In genomic region chrX:16946361-16946964, GRCh38 we compare ENCODE assay signal across 8 cellular contexts. TPM values are rescaled to one million over a fixed set of nuclear protein-coding genes. Genes with fewer than 3 reads are reported as not detected.
DNase-seq lines count a peak whose midpoint lies in the region; ATAC-seq and TF ChIP-seq lines count a peak whose summit lies in the region.

REPS2 (plus strand) TSS chrX:16946658; CDS start chrX:16946862, 204 bp downstream.

- peaks cover 6% of the 10 kb centered on the region for H3K4me1 ChIP-seq in CD4-positive, CD25-positive, alpha-beta regulatory T cell (ENCODE audit: control insufficient read depth, insufficient read depth, low read length, poor library complexity, severe bottlenecking)

- H3K4me3 ChIP-seq in CD4-positive, CD25-positive, alpha-beta regulatory T cell (ENCODE audit: low read depth, low read length), result no peak within 1 kb of the TSS

- no peaks in the 10 kb centered on the region for H3K36me3 ChIP-seq in CD4-positive, CD25-positive, alpha-beta regulatory T cell (ENCODE audit: control insufficient read depth, insufficient read depth, low read length)

- no peaks in the 10 kb centered on the region for H3K36me3 Mint-ChIP-seq in CD4-positive, CD25-positive, alpha-beta regulatory T cell
- H3K36me3 Mint-ChIP-seq in endothelial cell (ENCODE audit: low read depth, unreplicated experiment) (no peaks in the 10 kb centered on the region), mesothelial cell of epicardium (no peaks in the 10 kb centered on the region)

- peak within 1 kb of the TSS; percentile 65 to 86 (median 66) for H3K27ac Mint-ChIP-seq in CD4-positive, CD25-positive, alpha-beta regulatory T cell
- H3K27ac Mint-ChIP-seq in endothelial cell (ENCODE audit: unreplicated experiment), result no peak within 1 kb of the TSS
- peak within 1 kb of the TSS; percentile 61 for H3K27ac Mint-ChIP-seq in mesothelial cell of epicardium

- H3K4me1 Mint-ChIP-seq in CD4-positive, CD25-positive, alpha-beta regulatory T cell, result peaks cover 0 to 11% (median 3%) of the 10 kb centered on the region in 4 donors
- H3K4me1 Mint-ChIP-seq in endothelial cell (ENCODE audit: unreplicated experiment) (no peaks in the 10 kb centered on the region), mesothelial cell of epicardium (peaks cover 8% of the 10 kb centered on the region)

- peaks cover 4% of the 10 kb centered on the region for H3K27me3 Mint-ChIP-seq in CD4-positive, CD25-positive, alpha-beta regulatory T cell
- H3K27me3 Mint-ChIP-seq in endothelial cell (ENCODE audit: unreplicated experiment), result peaks cover 4% of the 10 kb centered on the region
- H3K27me3 Mint-ChIP-seq in mesothelial cell of epicardium (ENCODE audit: low read depth), result peaks cover 50% of the 10 kb centered on the region

- H3K27ac ChIP-seq in CD4-positive, CD25-positive, alpha-beta regulatory T cell (ENCODE audit: insufficient read depth, low read length, poor library complexity, severe bottlenecking), result no peak within 1 kb of the TSS

- TF ChIP-seq CTCF in endothelial cell (IDR thresholded peaks at IDR 0.05; ENCODE audit: unreplicated experiment) (no peak), mesothelial cell of epicardium (IDR thresholded peaks at IDR 0.05; ENCODE audit: unreplicated experiment) (no peak)

- DNase-seq in CD4-positive, CD25-positive, alpha-beta regulatory T cell, result peak; percentile 62 to 84 (median 70)
- DNase-seq in NOMO-1 treated with dmso at 0.1 percent for 144 hours (lab: John Stamatoyannopoulos, UW; ENCODE audit: unreplicated experiment), result peak; percentile 31
- DNase-seq in activated CD8-positive, alpha-beta memory T cell treated with anti-CD3 and anti-CD28 coated beads, Interleukin-2, amount 50 U/mL, for 4 hours, result peak; percentile 72
- DNase-seq in endothelial cell (ENCODE audit: low spot score), result peak; percentile 70
- peak; percentile 85 for DNase-seq in mesothelial cell of epicardium (ENCODE audit: low spot score in 2 of 2, unreplicated experiment in 2 of 2)
- peak; percentile 40 for DNase-seq in stimulated activated CD8-positive, alpha-beta memory T cell treated with anti-CD3 and anti-CD28 coated beads, Interleukin-15, amount 100 ng/mL, for 24 hours (ENCODE audit: low read depth)

- peak; percentile 92 to 94 for ATAC-seq in CD4-positive, CD25-positive, alpha-beta regulatory T cell (ENCODE audit: low read depth in 2 of 2)
- ATAC-seq in GM19467 (IDR thresholded peaks at IDR 0.05; ENCODE audit: unreplicated experiment), result peak; percentile 94
- peak; percentile 95 for ATAC-seq in HG03571 (IDR thresholded peaks at IDR 0.05; ENCODE audit: unreplicated experiment)

- no peaks in the 10 kb centered on the region for H3K9me3 ChIP-seq in CD4-positive, CD25-positive, alpha-beta regulatory T cell (ENCODE audit: control insufficient read depth in 2 of 2, low read length in 2 of 2)

- peaks cover 10% of the 10 kb centered on the region for H3K27me3 ChIP-seq in CD4-positive, CD25-positive, alpha-beta regulatory T cell (ENCODE audit: control insufficient read depth, insufficient read depth, low read length)

- peak within 1 kb of the TSS; percentile 81 to 89 (median 86) for H3K4me3 Mint-ChIP-seq in CD4-positive, CD25-positive, alpha-beta regulatory T cell
- peak within 1 kb of the TSS; percentile 95 for H3K4me3 Mint-ChIP-seq in endothelial cell (ENCODE audit: unreplicated experiment)
- peak within 1 kb of the TSS; percentile 84 for H3K4me3 Mint-ChIP-seq in mesothelial cell of epicardium

- peaks cover 0 to 6% (median 1%) of the 10 kb centered on the region in 7 donors for H3K9me3 Mint-ChIP-seq in CD4-positive, CD25-positive, alpha-beta regulatory T cell
- no peaks in the 10 kb centered on the region for H3K9me3 Mint-ChIP-seq in endothelial cell (ENCODE audit: unreplicated experiment)
- H3K9me3 Mint-ChIP-seq in mesothelial cell of epicardium, result peaks cover 13% of the 10 kb centered on the region

RNA-seq across cellular contexts. Expression of gene REPS2, which starts in this region (rescaled TPM):
- total RNA-seq in CD4-positive, CD25-positive, alpha-beta regulatory T cell, result 0.74 TPM
- under 1 TPM in 2 of 4 donors, not detected in 2; 0.05 to 0.52 TPM for polyA plus RNA-seq in CD4-positive, CD25-positive, alpha-beta regulatory T cell
- total RNA-seq in endothelial cell (ENCODE audit: unreplicated experiment) (10.6 TPM), mesothelial cell of epicardium (5.2 to 7.2 TPM (median 6.9 TPM) in 3 replicates)

Comparison
In these comparisons a context has a peak if more than half of its experiments do, and no peak if none do; other contexts are left out.
1. Peak in DNase-seq and ATAC-seq in CD4-positive, CD25-positive, alpha-beta regulatory T cell; RNA of the gene not detected or under 1 TPM.
2. DNase-seq: peak in every context shown above with its lines; median percentile 85 in mesothelial cell of epicardium; 72 in activated CD8-positive, alpha-beta memory T cell treated with anti-CD3 and anti-CD28 coated beads, Interleukin-2, amount 50 U/mL, for 4 hours; 70 in CD4-positive, CD25-positive, alpha-beta regulatory T cell; 70 in endothelial cell; 40 in stimulated activated CD8-positive, alpha-beta memory T cell treated with anti-CD3 and anti-CD28 coated beads, Interleukin-15, amount 100 ng/mL, for 24 hours; 31 in NOMO-1 treated with dmso at 0.1 percent for 144 hours.